ENCODE assay signal across 8 cellular contexts in the genomic region with DNA sequence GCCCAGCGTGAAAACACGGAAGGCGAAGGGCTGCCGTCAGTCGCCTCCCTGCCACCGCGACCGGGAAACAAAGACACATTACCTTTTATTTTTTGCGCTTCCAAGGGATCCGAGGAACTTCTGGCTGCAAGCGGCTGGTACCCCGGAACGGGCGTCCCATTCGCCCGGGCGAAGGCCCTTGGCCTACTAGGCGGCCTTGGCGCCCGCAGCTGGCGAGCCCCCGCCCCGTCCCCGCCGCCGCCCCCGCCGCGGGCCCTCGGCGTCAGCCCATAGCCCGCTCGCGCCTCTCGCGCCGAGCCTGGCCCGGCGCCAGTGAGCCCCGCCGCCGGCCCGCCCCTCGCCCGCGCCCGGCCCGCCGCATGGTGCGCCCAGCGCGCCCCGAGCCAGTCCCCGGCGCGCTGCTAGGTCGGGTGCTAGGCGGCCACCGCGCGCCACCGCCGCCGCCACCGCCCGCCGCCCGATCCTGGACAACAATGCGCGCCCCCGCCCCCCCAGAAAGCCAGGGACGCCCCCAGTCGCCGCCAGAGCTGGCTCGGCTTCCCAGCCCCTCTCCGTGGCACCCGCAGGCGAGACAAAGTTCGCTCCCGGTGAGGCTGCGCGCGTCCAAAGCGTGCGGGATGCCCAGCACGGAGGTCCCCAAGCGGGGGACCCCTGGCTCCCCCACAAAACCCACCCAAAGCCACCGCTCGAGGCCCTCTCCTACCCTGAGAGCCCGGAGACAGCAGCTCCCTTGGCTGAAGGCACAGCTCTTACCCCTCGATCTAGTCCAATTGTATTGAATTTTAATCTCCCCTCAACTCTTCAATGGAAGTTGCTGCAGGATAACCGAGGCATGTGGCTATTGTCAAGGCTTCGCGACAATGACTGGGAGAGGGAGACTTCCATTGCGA.
DNase-seq lines count a peak whose midpoint lies in the region; ATAC-seq and TF ChIP-seq lines count a peak whose summit lies in the region.

No MANE protein-coding gene starts in this region.

- peaks cover 0 to 4% (median 0%) of the 10 kb centered on the region in 3 donors for H3K9me3 Mint-ChIP-seq in T-cell
- H3K9me3 Mint-ChIP-seq in nephron = no peaks in the 10 kb centered on the region

- H3K4me1 Mint-ChIP-seq in T-cell = peaks cover 16 to 30% (median 22%) of the 10 kb centered on the region in 3 donors
- H3K4me1 Mint-ChIP-seq in nephron = peaks cover 20% of the 10 kb centered on the region

- H3K27ac Mint-ChIP-seq in T-cell = peak overlapping the region in 1 of 2 donors; percentile 55
- peak overlapping the region; percentile 56 to 82 (median 80) for H3K27ac Mint-ChIP-seq in nephron

- no peak for TF ChIP-seq CTCF in nephron (IDR thresholded peaks at IDR 0.05; ENCODE audit: unreplicated experiment in 3 of 3)

- no peaks in the 10 kb centered on the region for H3K36me3 Mint-ChIP-seq in T-cell
- H3K36me3 Mint-ChIP-seq in nephron (ENCODE audit: low read depth) = peaks cover 9% of the 10 kb centered on the region

- DNase-seq in NCI-H1105 treated with DMSO at 0.1 percent for 48 hours (lab: John Stamatoyannopoulos, UW) = peak; percentile 8
- DNase-seq in NCI-H1105 (lab: John Stamatoyannopoulos, UW) = no peak
- peak in 2 of 34 experiments; percentile 7 to 20 for DNase-seq in T-cell
- DNase-seq in fibroblast of gingiva (ENCODE audit: low read depth) = peak; percentile 15
- DNase-seq in GOT3 (lab: John Stamatoyannopoulos, UW) = no peak
- DNase-seq in occipital lobe (lab: John Stamatoyannopoulos, UW) = no peak

- CTCF ChIA-PET in T-cell (lab: Charles Lee) = interaction anchor here in 1 of 2 donors (0.5 kb wide), 1 partner anchor 26 kb away, joined by 3 read pairs; no protein-coding TSS in a partner anchor

- H3K27me3 Mint-ChIP-seq in T-cell (peaks cover 61 to 76% of the 10 kb centered on the region in 2 donors), nephron (ENCODE audit: low read depth) (peaks cover 14% of the 10 kb centered on the region)

- peak in 3 of 4 experiments; percentile 40 to 57 (median 49) for ATAC-seq in T-cell (replicated peaks in 1 of 4)
- no peak for ATAC-seq in HG03139 (IDR thresholded peaks at IDR 0.05; ENCODE audit: unreplicated experiment)

- POLR2A ChIA-PET in T-cell (lab: Charles Lee) = no interaction called here

- peak overlapping the region; percentile 55 to 80 (median 65) for H3K4me3 Mint-ChIP-seq in T-cell
- H3K4me3 Mint-ChIP-seq in nephron = peak overlapping the region; percentile 90 to 98 (median 96)

Comparison
In these comparisons a context has a peak if more than half of its experiments do, and no peak if none do; other contexts are left out.
1. DNase-seq: peak in NCI-H1105 treated with DMSO at 0.1 percent for 48 hours (single experiment) and fibroblast of gingiva (single experiment); none in NCI-H1105 (single experiment), GOT3 (single experiment) and occipital lobe (single experiment).